ENCODE assay signal across 17 cellular contexts in the genomic region with DNA sequence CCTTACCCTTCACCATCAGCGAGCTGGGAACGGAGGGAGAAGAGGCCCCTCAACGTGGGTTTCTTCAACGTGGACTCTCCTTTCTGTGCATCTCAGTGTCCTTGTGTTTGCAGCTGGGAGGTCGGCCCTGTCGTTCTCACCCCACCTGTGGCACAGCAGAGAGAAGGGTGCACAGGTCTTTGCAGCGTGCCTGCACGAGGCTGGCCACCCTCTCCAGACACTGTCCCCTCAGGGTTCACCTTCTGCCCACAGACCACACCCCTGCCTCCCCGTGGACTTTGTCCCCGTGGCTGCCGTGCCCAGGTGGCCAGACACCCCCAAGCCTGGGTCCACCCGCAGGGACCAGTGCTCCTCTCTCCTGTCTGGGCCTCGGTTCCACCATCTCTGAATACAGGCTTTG. TPM values are rescaled to one million over a fixed set of nuclear protein-coding genes. Genes with fewer than 3 reads are reported as not detected.
DNase-seq lines count a peak whose midpoint lies in the region; ATAC-seq, FAIRE-seq and TF ChIP-seq lines count a peak whose summit lies in the region.
"Had no signal": no experiment of that assay in that cellular context is flagged by ENCODE, and none has a peak within 500 bp of the region (broad histone marks: within the 10 kb centered on the region; RNA-seq: fewer than 3 reads in every experiment).

No MANE protein-coding gene starts in this region.

- peak overlapping the region; percentile 1 to 86 (median 67) for H3K27ac ChIP-seq in adrenal gland

- H3K4me3 Mint-ChIP-seq in Calu3 (ENCODE audit: low read depth, unreplicated experiment), result peak overlapping the region; percentile 4
- H3K4me3 Mint-ChIP-seq in stimulated activated effector memory CD8-positive, alpha-beta T cell treated with anti-CD3 and anti-CD28 coated beads, Interleukin-12 subunit alpha, Interleukin-12 subunit beta, amount 100 ng/mL, for 72 hours, result no peak overlapping the region
- H3K4me3 Mint-ChIP-seq: activated CD8-positive, alpha-beta T cell treated with anti-CD3 and anti-CD28 coated beads for 36 hours; CD4-positive, alpha-beta memory T cell had no signal

- H3K4me3 ChIP-seq in adrenal gland (no peak overlapping the region), mucosa of descending colon (no peak overlapping the region)

- no peaks in the 10 kb centered on the region for H3K27me3 Mint-ChIP-seq in Calu3 (ENCODE audit: unreplicated experiment)
- H3K27me3 Mint-ChIP-seq: activated CD8-positive, alpha-beta T cell treated with anti-CD3 and anti-CD28 coated beads for 36 hours; CD4-positive, alpha-beta memory T cell had no signal

- FAIRE-seq in HTR-8/SVneo (lab: Jason Lieb, UNC), result no peak
- FAIRE-seq: bronchial epithelial cell, kidney had no signal

- peaks cover 20% of the 10 kb centered on the region for H3K36me3 Mint-ChIP-seq in Calu3 (ENCODE audit: insufficient read depth, unreplicated experiment)
- no peaks in the 10 kb centered on the region for H3K36me3 Mint-ChIP-seq in stimulated activated effector memory CD8-positive, alpha-beta T cell treated with anti-CD3 and anti-CD28 coated beads, Interleukin-12 subunit alpha, Interleukin-12 subunit beta, amount 100 ng/mL, for 72 hours

- H3K36me3 ChIP-seq in adrenal gland (replicated peaks in 1 of 2), result no peaks in the 10 kb centered on the region
- no peaks in the 10 kb centered on the region for H3K36me3 ChIP-seq in mucosa of descending colon (ENCODE audit: low read depth)

- no peak for TF ChIP-seq POLR2A in adrenal gland (IDR thresholded peaks at IDR 0.05)

- H3K9me3 ChIP-seq in adrenal gland (replicated peaks in 1 of 3) (no peaks in the 10 kb centered on the region), mucosa of descending colon (no peaks in the 10 kb centered on the region)

- H3K4me1 ChIP-seq in adrenal gland (replicated peaks in 1 of 2) (peaks cover 5 to 19% of the 10 kb centered on the region in 2 donors), mucosa of descending colon (ENCODE audit: low read depth) (peaks cover 15% of the 10 kb centered on the region)

- intact Hi-C loops in Calu3 (cut with micrococcal nuclease; ENCODE audit: unreplicated experiment) (loop anchor here (10.0 kb wide), 1 partner anchor 49 kb away; no protein-coding TSS in a partner anchor), adrenal gland (cut with DNase I) (no loop called here), mucosa of descending colon (cut with DNase I, micrococcal nuclease) (loop anchor here in 1 of 2 donors (2.0 kb wide), 1 partner anchor 49 kb away; no protein-coding TSS in a partner anchor), sciatic nerve (cut with DNase I) (no loop called here)

- BruUV-seq in Calu3 (replicated peaks; lab: Mats Ljungman, UMichigan), result no TSS peak

- WGBS in adrenal gland, 4 donors, result 51 to 54% (median 53%) methylated on average over 13 of the region's 13 CpGs

- no peaks in the 10 kb centered on the region for H3K27me3 ChIP-seq in adrenal gland

- CTCF ChIA-PET in Calu3 (lab: Charles Lee), result no interaction called here

- ATAC-seq in mucosa of descending colon (peak; percentile 74), sciatic nerve (no peak)
- no peak for ATAC-seq in stimulated activated effector memory CD8-positive, alpha-beta T cell treated with anti-CD3 and anti-CD28 coated beads, Interleukin-12 subunit alpha, Interleukin-12 subunit beta, amount 100 ng/mL, for 72 hours
- ATAC-seq: activated CD8-positive, alpha-beta T cell treated with anti-CD3 and anti-CD28 coated beads for 36 hours had no signal

- DNase-seq in Calu3, result no peak
- no peak for DNase-seq in adrenal gland
- peak; percentile 81 to 87 (median 83) for DNase-seq in mucosa of descending colon
- no peak for DNase-seq in stimulated activated effector memory CD8-positive, alpha-beta T cell treated with anti-CD3 and anti-CD28 coated beads, Interleukin-12 subunit alpha, Interleukin-12 subunit beta, amount 100 ng/mL, for 72 hours (ENCODE audit: low spot score in 2 of 2)
- DNase-seq in sciatic nerve (ENCODE audit: low spot score), result no peak
- no peak for DNase-seq in HTR-8/SVneo (ENCODE audit: insufficient read length, low spot score)
- no peak for DNase-seq in retina
- no peak for DNase-seq in C1 segment of cervical spinal cord (lab: John Stamatoyannopoulos, UW)
- DNase-seq: activated CD8-positive, alpha-beta T cell treated with anti-CD3 and anti-CD28 coated beads for 36 hours; CD4-positive, alpha-beta memory T cell; foreskin fibroblast; GDM1; kidney; NCI-H1694 treated with DMSO at 0.1 percent for 48 hours; NCI-H748 treated with DMSO at 0.1 percent for 48 hours; stimulated activated CD8-positive, alpha-beta memory T cell treated with anti-CD3 and anti-CD28 coated beads, Interleukin-4, amount 100 ng/mL, for 48 hours had no signal

- H3K4me1 Mint-ChIP-seq in Calu3 (ENCODE audit: low read depth, unreplicated experiment), result peaks cover 17% of the 10 kb centered on the region
- H3K4me1 Mint-ChIP-seq in stimulated activated effector memory CD8-positive, alpha-beta T cell treated with anti-CD3 and anti-CD28 coated beads, Interleukin-12 subunit alpha, Interleukin-12 subunit beta, amount 100 ng/mL, for 72 hours, result peaks cover 2% of the 10 kb centered on the region

- H3K27ac Mint-ChIP-seq in Calu3 (ENCODE audit: unreplicated experiment), result peak overlapping the region; percentile 32
- H3K27ac Mint-ChIP-seq in stimulated activated effector memory CD8-positive, alpha-beta T cell treated with anti-CD3 and anti-CD28 coated beads, Interleukin-12 subunit alpha, Interleukin-12 subunit beta, amount 100 ng/mL, for 72 hours, result peak overlapping the region; percentile 26
- H3K27ac Mint-ChIP-seq: activated CD8-positive, alpha-beta T cell treated with anti-CD3 and anti-CD28 coated beads for 36 hours had no signal

- no peaks in the 10 kb centered on the region for H3K9me3 Mint-ChIP-seq in Calu3 (ENCODE audit: low read depth, unreplicated experiment)
- no peaks in the 10 kb centered on the region for H3K9me3 Mint-ChIP-seq in stimulated activated effector memory CD8-positive, alpha-beta T cell treated with anti-CD3 and anti-CD28 coated beads, Interleukin-12 subunit alpha, Interleukin-12 subunit beta, amount 100 ng/mL, for 72 hours
- H3K9me3 Mint-ChIP-seq: activated CD8-positive, alpha-beta T cell treated with anti-CD3 and anti-CD28 coated beads for 36 hours; CD4-positive, alpha-beta memory T cell had no signal

- TF ChIP-seq CTCF in Calu3 (IDR thresholded peaks at IDR 0.05; ENCODE audit: unreplicated experiment) (no peak), adrenal gland (IDR thresholded peaks at IDR 0.05) (no peak), mucosa of descending colon (IDR thresholded peaks at IDR 0.05) (no peak)

RNA-seq across cellular contexts. Expression of a gene that starts 7.3 kb away (rescaled TPM):
- 106 and 108 TPM in 2 replicates for total RNA-seq in Calu3 (2022)
- total RNA-seq in adrenal gland, result 100 to 1,000 TPM in 1 of 8 donors, 10 to 100 TPM in 7; 57.9 to 102 (median 74.6) TPM
- 10 to 100 TPM; 48.6 to 75.1 (median 71.4) TPM for polyA plus RNA-seq in adrenal gland
- 10 to 100 TPM; 69.0 to 76.0 (median 74.4) TPM for total RNA-seq in mucosa of descending colon
- 67.1 TPM for total RNA-seq in sciatic nerve

RNA-seq across cellular contexts. Expression of a gene that starts 43.0 kb away (rescaled TPM):
- total RNA-seq in Calu3 (2022), result 20.5 and 21.9 TPM in 2 replicates
- 10 to 100 TPM in 6 of 8 donors, 1 to 10 TPM in 2; 5.9 to 33.3 (median 14.0) TPM for total RNA-seq in adrenal gland
- 10 to 100 TPM in 2 of 3 donors, 1 to 10 TPM in 1; 4.1 to 19.1 (median 16.8) TPM for polyA plus RNA-seq in adrenal gland
- 10 to 100 TPM; 21.0 to 52.4 (median 23.9) TPM for total RNA-seq in mucosa of descending colon
- total RNA-seq in sciatic nerve, result 30.3 TPM

Comparison
In these comparisons a context has a peak if more than half of its experiments do, and no peak if none do; other contexts are left out.
1. DNase-seq: peak in mucosa of descending colon (3 of 3); none in Calu3 (single experiment), adrenal gland (0 of 7), stimulated activated effector memory CD8-positive, alpha-beta T cell treated with anti-CD3 and anti-CD28 coated beads, Interleukin-12 subunit alpha, Interleukin-12 subunit beta, amount 100 ng/mL, for 72 hours (0 of 2), sciatic nerve (single experiment), HTR-8/SVneo (single experiment), retina (single experiment) and C1 segment of cervical spinal cord (0 of 14).